ENCODE assay signal across 8 cellular contexts in the genomic region with DNA sequence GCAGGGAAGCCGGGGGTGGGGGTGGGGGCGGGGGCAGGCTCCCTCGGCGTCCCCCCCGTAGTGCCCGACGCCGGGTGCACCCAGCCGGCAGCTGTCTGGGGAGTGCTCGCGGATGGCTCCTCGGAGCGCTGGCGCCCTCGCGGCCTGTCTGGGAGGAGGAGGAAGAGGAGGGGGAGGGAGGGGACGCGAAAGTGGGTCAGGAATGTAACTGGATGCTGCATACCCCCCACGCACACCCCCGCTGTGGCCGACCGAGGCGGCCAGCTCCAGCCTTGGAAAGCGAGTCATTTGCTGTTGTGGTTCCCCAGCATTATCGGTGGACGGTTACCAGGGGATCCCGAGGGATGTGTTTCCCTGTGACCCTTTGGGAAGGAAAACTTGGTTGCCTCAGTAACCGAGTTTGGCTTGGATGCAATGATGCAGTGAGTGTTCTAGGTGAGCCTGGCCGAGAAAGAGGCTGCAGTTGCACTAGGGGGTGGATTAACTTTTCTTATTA. TPM values are rescaled to one million over a fixed set of nuclear protein-coding genes. Genes with fewer than 3 reads are reported as not detected.
DNase-seq lines count a peak whose midpoint lies in the region; ATAC-seq and TF ChIP-seq lines count a peak whose summit lies in the region.

No MANE protein-coding gene starts in this region.

- no peaks in the 10 kb centered on the region for H3K36me3 ChIP-seq in BLaER1
- no peaks in the 10 kb centered on the region for H3K36me3 ChIP-seq in HAP-1 (replicated peaks)
- H3K36me3 ChIP-seq in thyroid gland: no peaks in the 10 kb centered on the region

- in situ Hi-C loops in HAP-1 (cut with MboI; ENCODE audit: low sequenced_read_pairs): no loop called here

- peak overlapping the region; percentile 87 for H3K9ac ChIP-seq in BLaER1

- H3K4me1 ChIP-seq in BLaER1 (peaks cover 19% of the 10 kb centered on the region), HAP-1 (peaks cover 9% of the 10 kb centered on the region), thyroid gland (peaks cover 0 to 26% of the 10 kb centered on the region in 2 donors)

- intact Hi-C loops in thyroid gland (cut with DNase I): loop anchor here (10.0 kb wide), 1 partner anchor 52 kb away; a partner anchor contains a TSS

- WGBS in thyroid gland, 2 donors: 5 to 7% methylated on average over 14 to 29 of the region's 29 CpGs

- DNase-seq in HAP-1 (ENCODE audit: low spot score in 2 of 2): peak in 1 of 2 experiments; percentile 64
- peak; percentile 43 for DNase-seq in UCSD-AML1 (lab: John Stamatoyannopoulos, UW; ENCODE audit: unreplicated experiment)
- peak; percentile 70 for DNase-seq in midbrain (lab: John Stamatoyannopoulos, UW)
- peak; percentile 75 to 83 for DNase-seq in thyroid gland
- DNase-seq in cerebellar nuclear complex (lab: John Stamatoyannopoulos, UW): no peak

- peak overlapping the region; percentile 15; the same call in 1 of the 2 replicates for H3K27ac ChIP-seq in BLaER1
- peak overlapping the region; percentile 88 to 97 (median 95) for H3K27ac ChIP-seq in thyroid gland

- H3K4me3 ChIP-seq in BLaER1 (peak overlapping the region; percentile 80), HAP-1 (peak overlapping the region; percentile 37), thyroid gland (replicated peaks in 1 of 3) (peak overlapping the region in 2 of 3 donors; percentile 31 to 67)

- TF ChIP-seq POLR2A in thyroid gland (IDR thresholded peaks at IDR 0.05): peak in 1 of 2 donors; percentile 52

- H3K4me2 ChIP-seq in BLaER1: peak overlapping the region; percentile 94

- no peaks in the 10 kb centered on the region for H3K27me3 ChIP-seq in BLaER1
- H3K27me3 ChIP-seq in HAP-1 (ENCODE audit: low read depth): no peaks in the 10 kb centered on the region
- no peaks in the 10 kb centered on the region for H3K27me3 ChIP-seq in thyroid gland

- peak; percentile 11 for ATAC-seq in esophagus mucosa
- ATAC-seq in HG02798 (IDR thresholded peaks at IDR 0.05; ENCODE audit: poor library complexity, unreplicated experiment): no peak

- no peaks in the 10 kb centered on the region for H3K9me3 ChIP-seq in BLaER1
- no peaks in the 10 kb centered on the region for H3K9me3 ChIP-seq in HAP-1
- H3K9me3 ChIP-seq in thyroid gland: no peaks in the 10 kb centered on the region

- TF ChIP-seq CTCF in thyroid gland (IDR thresholded peaks at IDR 0.05): no peak

- no peaks in the 10 kb centered on the region for H4K20me1 ChIP-seq in BLaER1

RNA-seq across cellular contexts. Expression of a gene that starts 55.3 kb away (rescaled TPM):
- total RNA-seq in esophagus mucosa (75.8 TPM), thyroid gland (10 to 100 TPM; 48.0 to 91.3 (median 57.1) TPM)

Comparison
In these comparisons a context has a peak if more than half of its experiments do, and no peak if none do; other contexts are left out.
1. DNase-seq: peak in UCSD-AML1 (single experiment), midbrain (single experiment) and thyroid gland (2 of 2); none in cerebellar nuclear complex (0 of 2).
2. Peak in every context shown above with its lines, with median percentiles within 50 percentile points of each other: H3K4me3 ChIP-seq.